In the genomic region with DNA sequence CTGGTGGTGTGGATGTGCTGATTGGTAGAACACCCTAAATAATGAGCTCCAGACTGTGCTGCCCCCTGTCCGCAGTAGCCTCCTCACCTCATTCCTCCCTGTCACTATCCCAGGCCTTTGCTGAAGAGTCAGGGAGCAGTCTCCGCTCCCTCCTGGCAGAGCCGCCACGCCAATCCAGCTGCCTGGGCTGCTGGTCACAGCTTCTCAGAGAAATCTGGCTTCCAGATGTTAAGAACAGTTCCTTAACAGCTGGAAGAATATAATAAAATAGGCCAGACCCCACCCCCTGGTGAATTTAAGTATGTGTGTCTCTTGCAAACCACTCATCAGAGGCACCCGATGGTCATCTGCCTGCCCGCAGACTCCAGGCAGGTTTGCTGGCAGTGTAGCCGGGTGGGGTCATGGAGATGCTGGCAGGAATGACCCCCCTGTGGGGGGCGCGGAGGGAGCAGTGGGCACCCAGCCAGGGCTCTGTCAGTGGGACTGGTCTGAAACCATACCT, we compare ENCODE assay signal across 26 cellular contexts.
A peak's percentile ranks its signal among the peaks of the same experiment; 100 is the strongest.
DNase-seq lines count a peak whose midpoint lies in the region; ATAC-seq, FAIRE-seq and TF ChIP-seq lines count a peak whose summit lies in the region.
"Had no signal": no experiment of that assay in that cellular context is flagged by ENCODE, and none has a peak within 500 bp of the region (broad histone marks: within the 10 kb centered on the region; RNA-seq: fewer than 3 reads in every experiment).

No MANE protein-coding gene starts in this region.

- TF ChIP-seq CTCF in HepG2 (CRISPR knock-in tag; IDR thresholded peaks at IDR 0.05) (no peak), right lobe of liver (IDR thresholded peaks at IDR 0.05) (no peak), foreskin fibroblast (IDR thresholded peaks at IDR 0.05; ENCODE audit: low read depth, low read length) (no peak), A673 (conservative IDR thresholded peaks at IDR 0.05; ENCODE audit: low read depth, low read length) (no peak)

- H3K79me2 ChIP-seq in HepG2 (ENCODE audit: insufficient read depth, low read length) = peaks cover 7% of the 10 kb centered on the region

- TF ChIP-seq POLR2A in HepG2 (IDR thresholded peaks at IDR 0.05; ENCODE audit: insufficient read depth in 1 of 2, low read depth in 2 of 2, low read length in 2 of 2) (no peak), right lobe of liver (IDR thresholded peaks at IDR 0.05) (no peak)

- H3K36me3 ChIP-seq in HepG2 (replicated peaks in 1 of 2; ENCODE audit: control insufficient read depth in 1 of 2, insufficient read depth in 2 of 2, low read length in 2 of 2) = peaks cover 9 to 15% of the 10 kb centered on the region in 2 experiments; a peak in 4 of 5 replicates
- H3K36me3 ChIP-seq in right lobe of liver = no peaks in the 10 kb centered on the region
- no peaks in the 10 kb centered on the region for H3K36me3 ChIP-seq in A673 (ENCODE audit: insufficient read depth, low read length, poor library complexity, severe bottlenecking)
- H3K36me3 ChIP-seq: gastroesophageal sphincter, neutrophil, Peyer's patch, SJSA1, suprapubic skin had no signal

- FAIRE-seq in HepG2 (lab: Jason Lieb, UNC) = no peak
- FAIRE-seq: D721Med had no signal

- TF ChIP-seq RAD21 in HepG2 (CRISPR knock-in tag; IDR thresholded peaks at IDR 0.05) = no peak

- H3K36me3 Mint-ChIP-seq in stimulated activated naive B cell treated with anti-CD40 and anti-IgM and Interleukin-4, amounts not matched to agents 10 μg/mL and 1 μg/mL and 100 μg/mL, for 72 hours = peaks cover 8 to 26% of the 10 kb centered on the region in 2 donors

- H3K27ac ChIP-seq in HepG2 (ENCODE audit: extremely low read length, insufficient read depth, low read length) (no peak overlapping the region), right lobe of liver (no peak overlapping the region), A673 (ENCODE audit: low read depth, low read length, poor library complexity, severe bottlenecking) (no peak overlapping the region)
- H3K27ac ChIP-seq: gastroesophageal sphincter, neutrophil, Peyer's patch, psoas muscle, SJSA1, suprapubic skin had no signal

- H3K4me2 ChIP-seq in HepG2 (ENCODE audit: low read depth, low read length) = no peak overlapping the region

- no peak overlapping the region for H2AFZ ChIP-seq in HepG2 (ENCODE audit: low read length)

- CTCF ChIA-PET in HepG2 (lab: Yijun Ruan, JAX; ENCODE audit: low intra/inter-chr PET ratio, low total read pairs) (no interaction called here), A673 (lab: Charles Lee) (no interaction called here)

- H3K27me3 ChIP-seq in HepG2 (ENCODE audit: control insufficient read depth in 1 of 2, insufficient read depth in 2 of 2, low read length in 2 of 2) (no peaks in the 10 kb centered on the region), right lobe of liver (no peaks in the 10 kb centered on the region), A673 (replicated peaks; ENCODE audit: insufficient read depth, low read depth, low read length, poor library complexity) (no peaks in the 10 kb centered on the region)
- H3K27me3 ChIP-seq: gastroesophageal sphincter, neutrophil, Peyer's patch, SJSA1 had no signal

- POLR2A ChIA-PET in HepG2 (lab: Yijun Ruan, JAX) = interaction anchor here (1.1 kb wide), 1 partner anchor 25 kb away, joined by 3 read pairs; no protein-coding TSS in a partner anchor
- POLR2A ChIA-PET in A673 (lab: Charles Lee; ENCODE audit: low non-redundant PET) = no interaction called here

- 97% methylated on average over 9 of the region's 9 CpGs for WGBS in HepG2 (ENCODE audit: low lambda C conversion rate)
- WGBS in right lobe of liver (ENCODE audit: insufficient coverage, low coverage, low lambda C conversion rate, missing lambda C conversion rate) = 93% methylated on average over 5 of the region's 9 CpGs

- no peak for ATAC-seq in HepG2
- ATAC-seq in right lobe of liver = no peak
- peak; percentile 43; the same call in 1 of the 3 replicates for ATAC-seq in SK-N-SH treated with all-trans-retinoic acid at 6 μM for 48 hours
- no peak for ATAC-seq in stimulated activated naive B cell treated with anti-CD40 and anti-IgM and Interleukin-4, amounts not matched to agents 10 μg/mL and 1 μg/mL and 100 μg/mL, for 72 hours (replicated peaks)
- no peak for ATAC-seq in GM19035 (IDR thresholded peaks at IDR 0.05; ENCODE audit: unreplicated experiment)
- ATAC-seq: gastroesophageal sphincter, psoas muscle, T-helper 17 cell had no signal

- DNase-seq in HepG2 (ENCODE audit: low spot score) (no peak), right lobe of liver (no peak), foreskin fibroblast (peak; percentile 57 to 88), OCI-M1 (lab: John Stamatoyannopoulos, UW) (no peak), A673 (ENCODE audit: low spot score) (no peak)
- no peak for DNase-seq in stimulated activated naive B cell treated with anti-CD40 and anti-IgM and Interleukin-4, amounts not matched to agents 10 μg/mL and 1 μg/mL and 100 μg/mL, for 72 hours
- DNase-seq: activated CD4-positive, alpha-beta T cell treated with anti-CD3 and anti-CD28 coated beads for 4 hours; activated CD8-positive, alpha-beta memory T cell treated with anti-CD3 and anti-CD28 coated beads for 24 hours; activated gamma-delta T cell treated with Interleukin-2 at 50 U/mL for 16 hours; activated T-cell treated with anti-CD3 and anti-CD28 coated beads, Interleukin-2, amount 50 U/mL, for 1 hour; C1 segment of cervical spinal cord; cerebellar nuclear complex; NCI-H1417 treated with DMSO at 0.1 percent for 48 hours; NCI-H510A; NK-92 treated with Interleukin-12 subunit alpha and Interleukin-12 subunit beta, amount 100 ng/mL, for 24 hours; Peyer's patch; psoas muscle; stimulated activated CD4-positive, alpha-beta T cell treated with anti-CD3 and anti-CD28 coated beads, Interleukin-1b, Interleukin-23, amount 100 ng/mL, for 48 hours; T-helper 17 cell had no signal

- no peaks in the 10 kb centered on the region for H3K9me3 ChIP-seq in HepG2 (ENCODE audit: low read length)
- H3K9me3 ChIP-seq in right lobe of liver = no peaks in the 10 kb centered on the region
- H3K9me3 ChIP-seq in A673 (ENCODE audit: low read depth, low read length, poor library complexity, severe bottlenecking) = no peaks in the 10 kb centered on the region
- H3K9me3 ChIP-seq: gastroesophageal sphincter, neutrophil, Peyer's patch, psoas muscle, SJSA1, suprapubic skin had no signal

- no peak overlapping the region for H3K9ac ChIP-seq in HepG2 (ENCODE audit: insufficient read depth, low read depth, low read length)

- no peaks in the 10 kb centered on the region for H3K27me3 Mint-ChIP-seq in stimulated activated naive B cell treated with anti-CD40 and anti-IgM and Interleukin-4, amounts not matched to agents 10 μg/mL and 1 μg/mL and 100 μg/mL, for 72 hours
- H3K27me3 Mint-ChIP-seq: T-helper 17 cell had no signal

- peak overlapping the region; percentile 22 for H3K27ac Mint-ChIP-seq in stimulated activated naive B cell treated with anti-CD40 and anti-IgM and Interleukin-4, amounts not matched to agents 10 μg/mL and 1 μg/mL and 100 μg/mL, for 72 hours
- H3K27ac Mint-ChIP-seq: T-helper 17 cell had no signal

- no peak overlapping the region for H3K4me3 ChIP-seq in HepG2 (replicated peaks in 1 of 3; ENCODE audit: insufficient read depth in 1 of 3, low read depth in 2 of 3, low read length in 3 of 3)
- H3K4me3 ChIP-seq in right lobe of liver = no peak overlapping the region
- no peak overlapping the region for H3K4me3 ChIP-seq in foreskin fibroblast (ENCODE audit: low read depth in 1 of 2, low read length in 2 of 2)
- H3K4me3 ChIP-seq in A673 (ENCODE audit: low read depth, low read length, poor library complexity, severe bottlenecking) = no peak overlapping the region
- H3K4me3 ChIP-seq: gastroesophageal sphincter, Peyer's patch, psoas muscle, SJSA1, suprapubic skin had no signal

- H4K20me1 ChIP-seq in HepG2 (ENCODE audit: insufficient read depth, low read length) = no peaks in the 10 kb centered on the region

- TF ChIP-seq EP300 in HepG2 (IDR thresholded peaks at IDR 0.05; ENCODE audit: low read depth in 2 of 2, low read length in 2 of 2) (no peak), HepG2 (CRISPR knock-in tag; IDR thresholded peaks at IDR 0.05; ENCODE audit: borderline replicate concordance) (no peak)

- intact Hi-C loops in HepG2 (cut with micrococcal nuclease; ENCODE audit: unreplicated experiment) = loop anchor here (5.0 kb wide), 1 partner anchor 127 kb away; no protein-coding TSS in a partner anchor
- intact Hi-C loops in right lobe of liver (cut with DNase I) = no loop called here
- intact Hi-C loops in A673 (cut with micrococcal nuclease; ENCODE audit: unreplicated experiment) = no loop called here

- BruUV-seq in HepG2 (replicated peaks; lab: Mats Ljungman, UMichigan) = no TSS peak
- no TSS peak for BruUV-seq in A673 (replicated peaks; lab: Mats Ljungman, UMichigan)

- no peak overlapping the region for H3K4me3 Mint-ChIP-seq in stimulated activated naive B cell treated with anti-CD40 and anti-IgM and Interleukin-4, amounts not matched to agents 10 μg/mL and 1 μg/mL and 100 μg/mL, for 72 hours
- H3K4me3 Mint-ChIP-seq: T-helper 17 cell had no signal

- peaks cover 10 to 20% of the 10 kb centered on the region in 2 donors for H3K4me1 Mint-ChIP-seq in stimulated activated naive B cell treated with anti-CD40 and anti-IgM and Interleukin-4, amounts not matched to agents 10 μg/mL and 1 μg/mL and 100 μg/mL, for 72 hours

- H3K4me1 ChIP-seq in HepG2 (ENCODE audit: insufficient read depth, low read length) (peaks cover 67% of the 10 kb centered on the region), right lobe of liver (no peaks in the 10 kb centered on the region), A673 (ENCODE audit: insufficient read depth, low read length, poor library complexity, severe bottlenecking) (peaks cover 12% of the 10 kb centered on the region)
- H3K4me1 ChIP-seq: Peyer's patch, SJSA1, suprapubic skin had no signal

- in situ Hi-C loops in HepG2 (cut with HindIII; ENCODE audit: extremely low pct_ligation_motif_present, low pct_unique_long_range_greater_than_20kb) = no loop called here

- no peaks in the 10 kb centered on the region for H3K9me3 Mint-ChIP-seq in stimulated activated naive B cell treated with anti-CD40 and anti-IgM and Interleukin-4, amounts not matched to agents 10 μg/mL and 1 μg/mL and 100 μg/mL, for 72 hours

TF ChIP-seq in HepG2, 621 proteins besides CTCF, POLR2A, EP300 and RAD21 (continues in another document):
- no peak for TF ChIP-seq ISX (CRISPR knock-in tag; conservative IDR thresholded peaks at IDR 0.05)
- TF ChIP-seq STAG1 (CRISPR knock-in tag; IDR thresholded peaks at IDR 0.05) = peak; percentile 44
- no peak for TF ChIP-seq GTF2F1 (IDR thresholded peaks at IDR 0.05; ENCODE audit: low read length)

TF ChIP-seq in SK-N-SH treated with all-trans-retinoic acid at 6 μM for 48 hours, 23 proteins besides CTCF, POLR2A, EP300 and RAD21 (continues in another document):
- peak; percentile 89 for TF ChIP-seq TCF4 (CRISPR knock-in tag; IDR thresholded peaks at IDR 0.05; ENCODE audit: borderline replicate concordance)

Comparison
In these comparisons a context has a peak if more than half of its experiments do, and no peak if none do; other contexts are left out.
1. DNase-seq: peak in foreskin fibroblast (2 of 2); none in HepG2 (single experiment), right lobe of liver (0 of 3), stimulated activated naive B cell treated with anti-CD40 and anti-IgM and Interleukin-4, amounts not matched to agents 10 μg/mL and 1 μg/mL and 100 μg/mL, for 72 hours (single experiment), OCI-M1 (single experiment) and A673 (single experiment).